In genomic region chr19:49889687-49890348, GRCh38 we compare ENCODE assay signal across 8 cellular contexts. TPM values are rescaled to one million over a fixed set of nuclear protein-coding genes. Genes with fewer than 3 reads are reported as not detected.
A peak's percentile ranks its signal among the peaks of the same experiment; 100 is the strongest.
DNase-seq lines count a peak whose midpoint lies in the region; ATAC-seq and TF ChIP-seq lines count a peak whose summit lies in the region.

No MANE protein-coding gene starts in this region.

- ATAC-seq in GM21381 (IDR thresholded peaks at IDR 0.05; ENCODE audit: unreplicated experiment) (no peak), PC-3 (no peak)

- CTCF ChIA-PET in Caco-2 (lab: Charles Lee) (interaction anchor here (0.6 to 1.4 kb wide), 9 partner anchors 12 to 373 kb away, joined by 3 to 9 read pairs (median 4); partner anchors contain the start of genes AKT1S1, ATF5, MED25 and NUP62), PC-3 (lab: Charles Lee) (no interaction called here)

- peak; percentile 90 to 94 for DNase-seq in Caco-2
- DNase-seq in NCI-H1930 (lab: John Stamatoyannopoulos, UW) = peak; percentile 84 to 92
- peak; percentile 82 to 87 for DNase-seq in activated T-cell treated with anti-CD3 and anti-CD28 coated beads, Interleukin-2, amount 50 U/mL, for 48 hours
- peak; percentile 36 for DNase-seq in fibroblast of peridontal ligament (ENCODE audit: extremely low read depth)
- peak; percentile 91 for DNase-seq in neural progenitor cell (ENCODE audit: low spot score)
- peak; percentile 77 for DNase-seq in stomach
- DNase-seq in PC-3 = no peak

- BruUV-seq in Caco-2 (replicated peaks; lab: Mats Ljungman, UMichigan) (TSS peak; percentile 47), PC-3 (replicated peaks; lab: Mats Ljungman, UMichigan) (no TSS peak)

- peak overlapping the region; percentile 48 for H3K4me2 ChIP-seq in neural progenitor cell
- H3K4me2 ChIP-seq in PC-3 (ENCODE audit: low read length) = no peak overlapping the region

- H3K4me3 ChIP-seq in Caco-2 (ENCODE audit: low read depth, low read length) = peak overlapping the region; percentile 86
- H3K4me3 ChIP-seq in neural progenitor cell = peak overlapping the region; percentile 30
- H3K4me3 ChIP-seq in stomach = peak overlapping the region; percentile 31 to 48 (median 36)
- no peak overlapping the region for H3K4me3 ChIP-seq in PC-3 (ENCODE audit: low read length)

- H3K4me1 ChIP-seq in Caco-2 (peaks cover 12% of the 10 kb centered on the region), neural progenitor cell (no peaks in the 10 kb centered on the region), stomach (peaks cover 6 to 27% (median 16%) of the 10 kb centered on the region in 4 donors), PC-3 (ENCODE audit: insufficient read depth, low read length) (peaks cover 2% of the 10 kb centered on the region)

- H3K9me2 ChIP-seq in PC-3 (replicated peaks; ENCODE audit: low read length) = no peaks in the 10 kb centered on the region

- intact Hi-C loops in Caco-2 (cut with micrococcal nuclease; ENCODE audit: unreplicated experiment) = loop anchor here (1.0 to 2.0 kb wide), 2 partner anchors 12 to 15 kb away; no protein-coding TSS in a partner anchor
- intact Hi-C loops in stomach (cut with DNase I; ENCODE audit: low total_unique reads) = no loop called here
- intact Hi-C loops in PC-3 (cut with micrococcal nuclease) = no loop called here

- H3K79me2 ChIP-seq in neural progenitor cell (ENCODE audit: low read depth) (no peaks in the 10 kb centered on the region), PC-3 (ENCODE audit: low read length) (no peaks in the 10 kb centered on the region)

- TF ChIP-seq POLR2A in stomach (IDR thresholded peaks at IDR 0.05) = no peak

- H3K9me3 ChIP-seq in Caco-2 (no peaks in the 10 kb centered on the region), neural progenitor cell (ENCODE audit: low read depth) (no peaks in the 10 kb centered on the region), stomach (no peaks in the 10 kb centered on the region), PC-3 (ENCODE audit: low read length) (no peaks in the 10 kb centered on the region)

- H3K36me3 Mint-ChIP-seq in Caco-2 (ENCODE audit: insufficient read depth, unreplicated experiment) (peaks cover 47% of the 10 kb centered on the region), neural progenitor cell (peaks cover 6% of the 10 kb centered on the region)

- H3K27ac Mint-ChIP-seq in Caco-2 (ENCODE audit: unreplicated experiment) (peak overlapping the region; percentile 85), neural progenitor cell (no peak overlapping the region)

- H3K4me3 Mint-ChIP-seq in Caco-2 (ENCODE audit: unreplicated experiment) (peak overlapping the region; percentile 89), neural progenitor cell (peak overlapping the region; percentile 82)

- H3K9ac ChIP-seq in neural progenitor cell (no peak overlapping the region), PC-3 (ENCODE audit: low read length) (no peak overlapping the region)

- no peak overlapping the region for H3K27ac ChIP-seq in neural progenitor cell
- no peak overlapping the region for H3K27ac ChIP-seq in stomach
- H3K27ac ChIP-seq in PC-3 (ENCODE audit: low read length) = no peak overlapping the region

- no peaks in the 10 kb centered on the region for H4K20me1 ChIP-seq in neural progenitor cell (ENCODE audit: low read depth)
- H4K20me1 ChIP-seq in PC-3 (ENCODE audit: low read length) = no peaks in the 10 kb centered on the region

- peak overlapping the region; percentile 30 for H2AFZ ChIP-seq in neural progenitor cell (replicated peaks)
- no peak overlapping the region for H2AFZ ChIP-seq in PC-3 (ENCODE audit: low read length)

- 23 to 72% (median 27%) methylated on average over 8 to 71 of the region's 71 CpGs for WGBS in stomach, 5 donors

- H3K27me3 ChIP-seq in Caco-2 (replicated peaks; ENCODE audit: control insufficient read depth, insufficient read depth, low read length) (no peaks in the 10 kb centered on the region), neural progenitor cell (peaks cover 24% of the 10 kb centered on the region), stomach (peaks cover 0 to 35% (median 16%) of the 10 kb centered on the region in 3 donors), PC-3 (ENCODE audit: low read length) (no peaks in the 10 kb centered on the region)

- no peaks in the 10 kb centered on the region for H3K9me3 Mint-ChIP-seq in Caco-2 (ENCODE audit: unreplicated experiment)
- H3K9me3 Mint-ChIP-seq in neural progenitor cell = no peaks in the 10 kb centered on the region

- POLR2A ChIA-PET in Caco-2 (lab: Charles Lee) = interaction anchor here (0.6 to 1.6 kb wide), 7 partner anchors 11 to 927 kb away, joined by 3 to 7 read pairs (median 4); partner anchors contain the start of gene NUP62
- POLR2A ChIA-PET in PC-3 (lab: Charles Lee; ENCODE audit: unreplicated experiment) = no interaction called here

- H3K36me3 ChIP-seq in Caco-2 (ENCODE audit: control insufficient read depth, insufficient read depth, low read length) = no peaks in the 10 kb centered on the region
- H3K36me3 ChIP-seq in neural progenitor cell = no peaks in the 10 kb centered on the region
- H3K36me3 ChIP-seq in stomach = peaks cover 7 to 43% (median 41%) of the 10 kb centered on the region in 4 donors
- H3K36me3 ChIP-seq in PC-3 (ENCODE audit: low read depth, low read length) = no peaks in the 10 kb centered on the region

- H3K4me1 Mint-ChIP-seq in Caco-2 (ENCODE audit: low read depth, unreplicated experiment) = no peaks in the 10 kb centered on the region
- H3K4me1 Mint-ChIP-seq in neural progenitor cell = peaks cover 4% of the 10 kb centered on the region

- peaks cover 23% of the 10 kb centered on the region for H3F3A ChIP-seq in neural progenitor cell (ENCODE audit: low read depth)
- H3F3A ChIP-seq in PC-3 (ENCODE audit: low read length, unreplicated experiment) = peaks cover 3% of the 10 kb centered on the region

- TF ChIP-seq EP300 in stomach (IDR thresholded peaks at IDR 0.05) = no peak

- H3K27me3 Mint-ChIP-seq in Caco-2 (ENCODE audit: insufficient read depth, unreplicated experiment) (peaks cover 3% of the 10 kb centered on the region), neural progenitor cell (ENCODE audit: insufficient read depth, low read depth) (peaks cover 17% of the 10 kb centered on the region)

- TF ChIP-seq CTCF in Caco-2 (IDR thresholded peaks at IDR 0.05; ENCODE audit: insufficient read depth in 1 of 2, low read depth in 1 of 2, low read length in 1 of 2, severe bottlenecking in 1 of 2, unreplicated experiment in 1 of 2) (peak; percentile 81 to 88), neural progenitor cell (IDR thresholded peaks at IDR 0.05) (peak; percentile 74), stomach (IDR thresholded peaks at IDR 0.05) (peak in 5 of 7 experiments; percentile 49 to 73 (median 61)), PC-3 (conservative IDR thresholded peaks at IDR 0.05; ENCODE audit: low read depth, low read length) (no peak)

RNA-seq across cellular contexts. Expression of gene IL4I1, which starts 6.9 kb away (rescaled TPM):
- total RNA-seq in Caco-2 (2022) (0.61 and 1.1 TPM in 2 replicates), neural progenitor cell (ENCODE audit: low replicate concordance) (0.56 TPM in 1 of 2 replicates, not detected in the other), stomach (under 1 TPM in 3 of 5 donors, not detected in 2; 0.45 to 0.73 (median 0.58) TPM), PC-3 (2014; rRNA removed) (0.29 and 2.2 TPM in 2 replicates)
- polyA plus RNA-seq in stomach = 1 to 10 TPM in 1 of 3 donors, under 1 TPM in 2; 0.56 to 1.1 (median 0.76) TPM

RNA-seq across cellular contexts. Expression of gene TBC1D17, which starts 12.3 kb away (rescaled TPM):
- total RNA-seq in Caco-2 (2022) (55.3 and 56.5 TPM in 2 replicates), neural progenitor cell (ENCODE audit: low replicate concordance) (10.4 and 15.9 TPM in 2 replicates), stomach (10 to 100 TPM; 10.5 to 77.1 (median 42.4) TPM), PC-3 (2014; rRNA removed) (17.8 and 18.8 TPM in 2 replicates)
- 10 to 100 TPM; 33.5 to 33.6 (median 33.6) TPM for polyA plus RNA-seq in stomach

RNA-seq across cellular contexts. Expression of gene AKT1S1, which starts 12.7 kb away (rescaled TPM):
- total RNA-seq in Caco-2 (2022) = 64.6 and 77.6 TPM in 2 replicates
- 2.3 and 13.6 TPM in 2 replicates for total RNA-seq in neural progenitor cell (ENCODE audit: low replicate concordance)
- total RNA-seq in stomach = 10 to 100 TPM in 4 of 5 donors, 1 to 10 TPM in 1; 3.5 to 63.7 (median 10.7) TPM
- polyA plus RNA-seq in stomach = 10 to 100 TPM; 35.5 to 41.0 (median 38.3) TPM
- 42.3 and 61.0 TPM in 2 replicates for total RNA-seq in PC-3 (2014; rRNA removed)

RNA-seq across cellular contexts. Expression of gene PNKP, which starts 22.4 kb away (rescaled TPM):
- total RNA-seq in Caco-2 (2022) (130 and 147 TPM in 2 replicates), neural progenitor cell (ENCODE audit: low replicate concordance) (41.1 and 72.4 TPM in 2 replicates), stomach (100 to 1,000 TPM in 3 of 5 donors, 10 to 100 TPM in 2; 30.3 to 208 (median 115) TPM), PC-3 (2014; rRNA removed) (141 and 172 TPM in 2 replicates)
- 10 to 100 TPM; 38.9 to 69.7 (median 39.7) TPM for polyA plus RNA-seq in stomach

RNA-seq across cellular contexts. Expression of gene PTOV1, which starts 38.9 kb away (rescaled TPM):
- total RNA-seq in Caco-2 (2022) (209 and 224 TPM in 2 replicates), neural progenitor cell (ENCODE audit: low replicate concordance) (63.5 and 218 TPM in 2 replicates), stomach (100 to 1,000 TPM in 3 of 5 donors, 10 to 100 TPM in 2; 45.0 to 186 (median 102) TPM), PC-3 (2014; rRNA removed) (138 and 148 TPM in 2 replicates)
- polyA plus RNA-seq in stomach = 100 to 1,000 TPM; 117 to 131 (median 118) TPM
